Comparison of ENCODE assay signal across 39 cellular contexts in genomic region chr2:219325136-219325535, GRCh38. TPM values are rescaled to one million over a fixed set of nuclear protein-coding genes. Genes with fewer than 3 reads are reported as not detected.
"Had no signal": no experiment of that assay in that cellular context is flagged by ENCODE, and none has a peak within 500 bp of the region (broad histone marks: within the 10 kb centered on the region; RNA-seq: fewer than 3 reads in every experiment).

No MANE protein-coding gene starts in this region.

- DNase-seq: activated effector memory CD4-positive, alpha-beta T cell treated with anti-CD3 and anti-CD28 coated beads, Interleukin-2, amount 50 U/mL, for 16 hours; activated effector memory CD4-positive, alpha-beta T cell treated with Interleukin-2 at 50 U/mL for 16 hours; activated gamma-delta T cell; activated gamma-delta T cell treated with Interleukin-2 at 50 U/mL for 16 hours; activated naive CD4-positive, alpha-beta T cell; activated naive CD4-positive, alpha-beta T cell treated with anti-CD3 and anti-CD28 coated beads for 36 hours; activated naive CD4-positive, alpha-beta T cell treated with anti-CD3 and anti-CD28 coated beads, Interleukin-2, amount 10 ng/mL, durations not matched to agents 7 days and 5 days; activated naive CD4-positive, alpha-beta T cell treated with anti-CD3 and anti-CD28 coated beads, Interleukin-2, amount 50 U/mL, for 16 hours; activated naive CD4-positive, alpha-beta T cell treated with Interleukin-2 at 50 U/mL for 16 hours; activated naive CD8-positive, alpha-beta T cell treated with anti-CD3 and anti-CD28 coated beads for 36 hours; activated naive CD8-positive, alpha-beta T cell treated with anti-CD3 and anti-CD28 coated beads, Interleukin-2, amount 10 ng/mL, durations not matched to agents 7 days and 5 days; activated naive CD8-positive, alpha-beta T cell treated with anti-CD3 and anti-CD28 coated beads, Interleukin-2, amount 50 U/mL, for 24 hours; activated T-cell treated with anti-CD3 and anti-CD28 coated beads for 4 hours; activated T-cell treated with anti-CD3 and anti-CD28 coated beads, Interleukin-2, amount 50 U/mL, for 1 hour; activated T-cell treated with anti-CD3 and anti-CD28 coated beads, Interleukin-2, amount 50 U/mL, for 24 hours; activated T-cell treated with anti-CD3 and anti-CD28 coated beads, Interleukin-2, amount 50 U/mL, for 4 hours; activated T-cell treated with anti-CD3 and anti-CD28 coated beads, Interleukin-2, amount 50 U/mL, for 48 hours; activated T-cell treated with anti-CD3 and anti-CD28 coated beads, Interleukin-2, amount 50 U/mL, for 72 hours; adrenal gland; amniotic stem cell; amygdala; anterior cingulate cortex; aorta; body of pancreas; brain microvascular endothelial cell; caudate nucleus; central memory CD4-positive, alpha-beta T cell had no signal

- ATAC-seq: activated naive CD4-positive, alpha-beta T cell treated with anti-CD3 and anti-CD28 coated beads, Interleukin-2, amount 50 U/mL, for 72 hours; activated naive CD8-positive, alpha-beta T cell treated with anti-CD3 and anti-CD28 coated beads, Interleukin-2, amount 50 U/mL, for 24 hours; activated T-cell treated with anti-CD3 and anti-CD28 coated beads, Interleukin-2, amount 50 U/mL, for 4 hours; activated T-cell treated with anti-CD3 and anti-CD28 coated beads, Interleukin-2, amount 50 U/mL, for 72 hours; activated T-helper 17 cell treated with anti-CD3 and anti-CD28 coated beads, Interleukin-2, amount 50 U/mL, for 72 hours; body of pancreas had no signal

- H3K9me3 ChIP-seq: adrenal gland, ascending aorta, body of pancreas, breast epithelium had no signal

- H3K4me3 ChIP-seq: adrenal gland, ascending aorta, body of pancreas, breast epithelium, cardiac muscle cell had no signal

- H3K27me3 ChIP-seq: adrenal gland, ascending aorta, body of pancreas, brain microvascular endothelial cell, breast epithelium had no signal

- H3K27ac ChIP-seq: adrenal gland, ascending aorta, body of pancreas, brain microvascular endothelial cell, breast epithelium, cardiac muscle cell had no signal

- FAIRE-seq: astrocyte, bronchial epithelial cell had no signal

- H3K4me1 ChIP-seq: adrenal gland, ascending aorta, body of pancreas, breast epithelium had no signal

- H3K36me3 ChIP-seq: adrenal gland, ascending aorta, brain microvascular endothelial cell, breast epithelium, cardiac muscle cell had no signal

RNA-seq across cellular contexts. Expression of gene RESP18, which starts 7.4 kb away (rescaled TPM):
- total RNA-seq: activated naive CD4-positive, alpha-beta T cell treated with anti-CD3 and anti-CD28 coated beads for 36 hours; activated naive CD4-positive, alpha-beta T cell treated with anti-CD3 and anti-CD28 coated beads, Interleukin-2, amount 50 U/mL, for 72 hours; activated naive CD8-positive, alpha-beta T cell treated with anti-CD3 and anti-CD28 coated beads for 36 hours; activated naive CD8-positive, alpha-beta T cell treated with anti-CD3 and anti-CD28 coated beads, Interleukin-2, amount 10 ng/mL, durations not matched to agents 7 days and 5 days; activated T-cell treated with anti-CD3 and anti-CD28 coated beads, Interleukin-2, amount 50 U/mL, for 4 hours; activated T-cell treated with anti-CD3 and anti-CD28 coated beads, Interleukin-2, amount 50 U/mL, for 72 hours; activated T-helper 1 cell treated with anti-CD3 and anti-CD28 coated beads, Interleukin-12 subunit alpha, Interleukin-12 subunit beta, Interleukin-2, Interleukin-4 antibody, amounts not matched to agents 30 ng/mL and 10 ng/mL and 1 ng/mL, durations not matched to agents 14 hours and 24 hours and 36 hours; activated T-helper 17 cell treated with anti-CD3 and anti-CD28 coated beads, Interleukin-2, amount 50 U/mL, for 72 hours; activated T-helper 2 cell treated with anti-CD3 and anti-CD28 coated beads, Interferon-gamma antibody, Interleukin-2, Interleukin-4, amounts not matched to agents 10 μg/mL and 5 μg/mL and 100 μg/mL, durations not matched to agents 14 hours and 24 hours and 36 hours; adrenal gland; aorta; ascending aorta; astrocyte; body of pancreas; breast epithelium; bronchial epithelial cell; cardiac muscle cell; cardiac septum; chondrocyte had no signal
- polyA plus RNA-seq: adipose tissue, adrenal gland, aorta, cardiac muscle cell had no signal

RNA-seq across cellular contexts. Expression of gene PTPRN, which starts 15.9 kb away (rescaled TPM):
- total RNA-seq: activated naive CD4-positive, alpha-beta T cell treated with anti-CD3 and anti-CD28 coated beads for 36 hours; activated naive CD8-positive, alpha-beta T cell treated with anti-CD3 and anti-CD28 coated beads, Interleukin-2, amount 10 ng/mL, durations not matched to agents 7 days and 5 days; ascending aorta had no signal
- polyA plus RNA-seq: aorta had no signal
